8 cellular contexts compared by ENCODE assay signal in genomic region chr17:51119415-51120356, GRCh38. TPM values are rescaled to one million over a fixed set of nuclear protein-coding genes. Genes with fewer than 3 reads are reported as not detected.
DNase-seq lines count a peak whose midpoint lies in the region; ATAC-seq and TF ChIP-seq lines count a peak whose summit lies in the region.

No MANE protein-coding gene starts in this region.

- no peaks in the 10 kb centered on the region for H3K9me3 ChIP-seq in uterus

- H3K27ac ChIP-seq in RWPE1 = peak overlapping the region; percentile 93
- peak overlapping the region; percentile 92 to 100 for H3K27ac ChIP-seq in uterus

- peak in 1 of 2 donors; percentile 12 for TF ChIP-seq POLR2A in uterus (IDR thresholded peaks at IDR 0.05)

- no peaks in the 10 kb centered on the region for H3K27me3 Mint-ChIP-seq in CD14-positive monocyte (ENCODE audit: low read depth in 3 of 3)
- H3K27me3 Mint-ChIP-seq in activated naive CD8-positive, alpha-beta T cell treated with anti-CD3 and anti-CD28 coated beads, Interleukin-2, amount 10 ng/mL, durations not matched to agents 7 days and 5 days = no peaks in the 10 kb centered on the region

- POLR2A ChIA-PET in RWPE1 (lab: Yijun Ruan, JAX; ENCODE audit: low non-redundant PET) = no interaction called here
- POLR2A ChIA-PET in activated naive CD8-positive, alpha-beta T cell treated with anti-CD3 and anti-CD28 coated beads, Interleukin-2, amount 10 ng/mL, durations not matched to agents 7 days and 5 days (lab: Charles Lee) = interaction anchor here (0.6 to 1.9 kb wide), 11 partner anchors 34 to 400 kb away, joined by 3 to 23 read pairs (median 4); partner anchors contain the start of genes LUC7L3, NME1 and TOB1

- peaks cover 0 to 7% of the 10 kb centered on the region in 2 donors for H3K4me1 ChIP-seq in uterus

- no peaks in the 10 kb centered on the region for H3K36me3 ChIP-seq in uterus

- TF ChIP-seq CTCF in CD14-positive monocyte (IDR thresholded peaks at IDR 0.05) (peak; percentile 35), RWPE1 (conservative IDR thresholded peaks at IDR 0.05; ENCODE audit: low read depth) (no peak; the same call in 1 of the 2 replicates), omental fat pad (IDR thresholded peaks at IDR 0.05) (no peak), uterus (IDR thresholded peaks at IDR 0.05) (peak; percentile 12 to 38 (median 26))

- intact Hi-C loops in CD14-positive monocyte (cut with micrococcal nuclease) = loop anchor here (1.0 to 10.0 kb wide), 5 partner anchors 32 to 143 kb away; partner anchors contain the start of genes NME1 (in 2 of the 2), MBTD1 (in 1 of the 2) and UTP18 (in 1 of the 2)
- intact Hi-C loops in head of caudate nucleus (cut with DNase I) = loop anchor here (2.0 kb wide), 1 partner anchor 33 kb away; the partner anchor contains the start of gene NME1
- intact Hi-C loops in uterus (cut with DNase I; ENCODE audit: low total_unique reads) = no loop called here

- peak overlapping the region; percentile 94 to 97 for H3K4me3 Mint-ChIP-seq in CD14-positive monocyte
- H3K4me3 Mint-ChIP-seq in activated naive CD8-positive, alpha-beta T cell treated with anti-CD3 and anti-CD28 coated beads, Interleukin-2, amount 10 ng/mL, durations not matched to agents 7 days and 5 days = peak overlapping the region; percentile 86

- H3K27ac Mint-ChIP-seq in CD14-positive monocyte = peak overlapping the region; percentile 97 to 100 (median 98)
- peak overlapping the region; percentile 96 for H3K27ac Mint-ChIP-seq in activated naive CD8-positive, alpha-beta T cell treated with anti-CD3 and anti-CD28 coated beads, Interleukin-2, amount 10 ng/mL, durations not matched to agents 7 days and 5 days

- ATAC-seq in HG03280 (IDR thresholded peaks at IDR 0.05; ENCODE audit: unreplicated experiment) (peak; percentile 19), omental fat pad (ENCODE audit: low FRiP score) (peak; percentile 9)
- ATAC-seq in activated naive CD8-positive, alpha-beta T cell treated with anti-CD3 and anti-CD28 coated beads, Interleukin-2, amount 10 ng/mL, durations not matched to agents 7 days and 5 days (ENCODE audit: low read depth) = peak; percentile 15

- no peaks in the 10 kb centered on the region for H3K27me3 ChIP-seq in uterus

- peak; percentile 53 for DNase-seq in CD14-positive monocyte (ENCODE audit: low spot score)
- DNase-seq in GM19238 (ENCODE audit: insufficient read length, low spot score) = peak; percentile 42
- peak; percentile 36 for DNase-seq in RWPE1 (ENCODE audit: low spot score)
- peak; percentile 38 for DNase-seq in activated naive CD8-positive, alpha-beta T cell treated with anti-CD3 and anti-CD28 coated beads, Interleukin-2, amount 10 ng/mL, durations not matched to agents 7 days and 5 days
- peak in 25 of 42 donors; percentile 7 to 55 (median 24) for DNase-seq in head of caudate nucleus
- no peak for DNase-seq in omental fat pad (ENCODE audit: low spot score)
- peak; percentile 43 to 46 for DNase-seq in uterus

- CTCF ChIA-PET in RWPE1 (lab: Yijun Ruan, JAX) = interaction anchor here (0.7 to 1.0 kb wide), 2 partner anchors 34 to 163 kb away, joined by 3 to 4 read pairs; partner anchors contain the start of gene NME1

- H3K36me3 Mint-ChIP-seq in CD14-positive monocyte = peaks cover 4 to 16% of the 10 kb centered on the region in 2 donors
- H3K36me3 Mint-ChIP-seq in activated naive CD8-positive, alpha-beta T cell treated with anti-CD3 and anti-CD28 coated beads, Interleukin-2, amount 10 ng/mL, durations not matched to agents 7 days and 5 days = no peaks in the 10 kb centered on the region

- H3K4me3 ChIP-seq in uterus = peak overlapping the region; percentile 73 to 93

- H3K4me1 Mint-ChIP-seq in CD14-positive monocyte = peaks cover 63% of the 10 kb centered on the region
- H3K4me1 Mint-ChIP-seq in activated naive CD8-positive, alpha-beta T cell treated with anti-CD3 and anti-CD28 coated beads, Interleukin-2, amount 10 ng/mL, durations not matched to agents 7 days and 5 days = peaks cover 44% of the 10 kb centered on the region

- H3K9me3 Mint-ChIP-seq in CD14-positive monocyte = no peaks in the 10 kb centered on the region
- no peaks in the 10 kb centered on the region for H3K9me3 Mint-ChIP-seq in activated naive CD8-positive, alpha-beta T cell treated with anti-CD3 and anti-CD28 coated beads, Interleukin-2, amount 10 ng/mL, durations not matched to agents 7 days and 5 days

RNA-seq across cellular contexts. Expression of gene SPAG9, which starts 1.0 kb away (rescaled TPM):
- polyA plus RNA-seq in CD14-positive monocyte = 1 to 10 TPM; 4.9 to 8.5 TPM
- total RNA-seq in activated naive CD8-positive, alpha-beta T cell treated with anti-CD3 and anti-CD28 coated beads, Interleukin-2, amount 10 ng/mL, durations not matched to agents 7 days and 5 days = 10 to 100 TPM; 52.3 to 62.9 TPM
- total RNA-seq in omental fat pad (100 to 1,000 TPM; 117 to 197 (median 138) TPM), uterus (100 to 1,000 TPM in 2 of 4 donors, 10 to 100 TPM in 2; 39.4 to 211 (median 107) TPM)

RNA-seq across cellular contexts. Expression of gene NME1, which starts 33.7 kb away (rescaled TPM):
- 10 to 100 TPM; 20.8 to 51.4 TPM for polyA plus RNA-seq in CD14-positive monocyte
- 10 to 100 TPM; 71.9 to 73.0 TPM for total RNA-seq in activated naive CD8-positive, alpha-beta T cell treated with anti-CD3 and anti-CD28 coated beads, Interleukin-2, amount 10 ng/mL, durations not matched to agents 7 days and 5 days
- total RNA-seq in omental fat pad = 10 to 100 TPM; 24.1 to 95.2 (median 77.1) TPM
- 10 to 100 TPM; 24.1 to 79.4 (median 39.5) TPM for total RNA-seq in uterus

RNA-seq across cellular contexts. Expression of gene NME2, which starts 46.5 kb away (rescaled TPM):
- polyA plus RNA-seq in CD14-positive monocyte = 100 to 1,000 TPM; 259 to 307 TPM
- total RNA-seq in activated naive CD8-positive, alpha-beta T cell treated with anti-CD3 and anti-CD28 coated beads, Interleukin-2, amount 10 ng/mL, durations not matched to agents 7 days and 5 days = 100 to 1,000 TPM; 354 to 361 TPM
- 100 to 1,000 TPM; 440 to 570 (median 469) TPM for total RNA-seq in omental fat pad
- total RNA-seq in uterus = 100 to 1,000 TPM; 195 to 656 (median 287) TPM

Comparison
In these comparisons a context has a peak if more than half of its experiments do, and no peak if none do; other contexts are left out.
1. CTCF ChIP-seq: peak in CD14-positive monocyte (single experiment) and uterus (4 of 4); none in RWPE1 (single experiment) and omental fat pad (0 of 3).
2. Peak in every context shown above with its lines, with median percentiles within 50 percentile points of each other: ATAC-seq.